Comparison of ENCODE assay signal across 22 cellular contexts in the genomic region with DNA sequence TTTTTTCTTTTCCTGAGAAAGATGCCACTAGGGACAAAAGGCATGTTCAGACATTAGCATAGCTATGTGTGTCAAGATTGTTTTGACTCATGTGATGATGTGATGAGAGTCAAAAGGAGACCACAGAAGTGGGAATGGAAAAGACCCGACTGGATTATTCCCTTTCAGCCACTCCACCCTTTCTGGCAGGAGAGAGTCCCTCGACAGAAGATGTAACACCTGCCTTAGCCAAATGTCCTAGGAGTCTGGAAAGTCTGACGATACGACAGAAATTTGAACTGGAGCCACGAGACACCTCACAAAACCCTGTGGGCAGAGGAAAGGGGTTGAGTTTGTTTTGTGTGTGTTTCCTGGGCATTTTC.
DNase-seq lines count a peak whose midpoint lies in the region; ATAC-seq and TF ChIP-seq lines count a peak whose summit lies in the region.
"Had no signal": no experiment of that assay in that cellular context is flagged by ENCODE, and none has a peak within 500 bp of the region (broad histone marks: within the 10 kb centered on the region; RNA-seq: fewer than 3 reads in every experiment).

No MANE protein-coding gene starts in this region.

- TF ChIP-seq EP300 in transverse colon (IDR thresholded peaks at IDR 0.05; ENCODE audit: low read depth): no peak

- no peaks in the 10 kb centered on the region for H3K36me3 ChIP-seq in heart left ventricle
- H3K36me3 ChIP-seq in neuronal stem cell (replicated peaks in 1 of 2; ENCODE audit: control insufficient read depth in 2 of 2, insufficient read depth in 2 of 2, low read length in 2 of 2): no peaks in the 10 kb centered on the region
- no peaks in the 10 kb centered on the region for H3K36me3 ChIP-seq in transverse colon
- H3K36me3 ChIP-seq: MG63 had no signal

- H3K27me3 ChIP-seq in heart left ventricle (no peaks in the 10 kb centered on the region), neuronal stem cell (ENCODE audit: control insufficient read depth in 3 of 3, insufficient read depth in 3 of 3, low read depth in 1 of 3, low read length in 3 of 3) (no peaks in the 10 kb centered on the region), transverse colon (no peaks in the 10 kb centered on the region)
- H3K27me3 ChIP-seq: dorsolateral prefrontal cortex, MG63, testis had no signal

- peak overlapping the region; percentile 1 for H2AFZ ChIP-seq in neuronal stem cell (ENCODE audit: low read length)

- WGBS in heart left ventricle, 4 donors: 44 to 61% (median 56%) methylated on average over 5 of the region's 5 CpGs
- no CpG with 5 or more reads among the region's 5 CpGs for WGBS in neuronal stem cell (ENCODE audit: extremely low coverage in 2 of 2, insufficient read length in 2 of 2, insufficient replicate concordance in 1 of 2), 2 donors
- 58 to 65% methylated on average over 5 of the region's 5 CpGs for WGBS in transverse colon (ENCODE audit: low coverage in 1 of 2), 2 donors

- TF ChIP-seq CTCF in heart left ventricle (IDR thresholded peaks at IDR 0.05): no peak
- TF ChIP-seq CTCF in transverse colon (IDR thresholded peaks at IDR 0.05): no peak

- no peak overlapping the region for H3K4me3 ChIP-seq in heart left ventricle
- no peak overlapping the region for H3K4me3 ChIP-seq in neuronal stem cell (ENCODE audit: low read length in 2 of 2)
- no peak overlapping the region for H3K4me3 ChIP-seq in transverse colon
- H3K4me3 ChIP-seq: dorsolateral prefrontal cortex, MG63, testis had no signal

- TF ChIP-seq POLR2A in heart left ventricle (IDR thresholded peaks at IDR 0.05) (no peak), transverse colon (IDR thresholded peaks at IDR 0.05) (no peak)

- H2BK120ac ChIP-seq in neuronal stem cell (ENCODE audit: low read depth, low read length): no peak overlapping the region

- H2BK5ac ChIP-seq in neuronal stem cell (ENCODE audit: low read length): no peak overlapping the region

- no peak overlapping the region for H3K14ac ChIP-seq in neuronal stem cell (ENCODE audit: low read length)

- H3K79me1 ChIP-seq in neuronal stem cell (ENCODE audit: low read depth, low read length): no peaks in the 10 kb centered on the region

- H3K18ac ChIP-seq in neuronal stem cell (ENCODE audit: low read length): no peak overlapping the region

- peaks cover 0 to 15% (median 0%) of the 10 kb centered on the region in 12 donors for H3K4me1 ChIP-seq in heart left ventricle
- H3K4me1 ChIP-seq in neuronal stem cell (ENCODE audit: control insufficient read depth in 2 of 2, insufficient read depth in 1 of 2, low read depth in 1 of 2, low read length in 2 of 2): peaks cover 4 to 25% of the 10 kb centered on the region in 2 donors
- H3K4me1 ChIP-seq in transverse colon: peaks cover 0 to 13% (median 0%) of the 10 kb centered on the region in 4 donors
- H3K4me1 ChIP-seq: testis had no signal

- no peak overlapping the region for H2BK12ac ChIP-seq in neuronal stem cell (ENCODE audit: low read length)

- H3K23ac ChIP-seq in neuronal stem cell (ENCODE audit: low read depth, low read length, poor library complexity): no peak overlapping the region

- peak; percentile 65 to 89 (median 79) for ATAC-seq in heart left ventricle
- ATAC-seq: activated CD8-positive, alpha-beta T cell treated with anti-CD3 and anti-CD28 coated beads for 36 hours; natural killer cell had no signal

- H4K91ac ChIP-seq in neuronal stem cell (ENCODE audit: low read depth, low read length, poor library complexity): no peak overlapping the region

- H3K4me2 ChIP-seq in neuronal stem cell (ENCODE audit: insufficient read depth, low read length, poor library complexity, severe bottlenecking): no peak overlapping the region
- H3K4me2 ChIP-seq: SK-N-SH had no signal

- peak; percentile 46 for DNase-seq in astrocyte of the hippocampus (ENCODE audit: low read depth, low spot score)
- DNase-seq in heart left ventricle: peak in 1 of 5 donors; percentile 29
- no peak for DNase-seq in neuronal stem cell (ENCODE audit: low spot score)
- no peak for DNase-seq in transverse colon
- DNase-seq in kidney tubule cell (ENCODE audit: low spot score): no peak
- DNase-seq in cerebellar nuclear complex (lab: John Stamatoyannopoulos, UW): no peak
- DNase-seq in NCI-H1694 treated with DMSO at 0.1 percent for 48 hours (lab: John Stamatoyannopoulos, UW): no peak
- no peak for DNase-seq in AG20443 (ENCODE audit: low spot score)
- DNase-seq: activated B cell treated with CpG ODN at 0.5 μM for 24 hours; activated CD8-positive, alpha-beta T cell treated with anti-CD3 and anti-CD28 coated beads for 36 hours; activated T-cell treated with anti-CD3 and anti-CD28 coated beads, Interleukin-2, amount 50 U/mL, for 1 hour; AML-193; dorsolateral prefrontal cortex; glutamatergic neuron; MG63; natural killer cell; NCI-H1436 treated with DMSO at 0.1 percent for 48 hours; NCI-H2171 treated with DMSO at 0.1 percent for 48 hours; OCI-M1; SK-N-SH; stimulated activated CD4-positive, alpha-beta T cell treated with anti-CD3 and anti-CD28 coated beads, Interleukin-12 subunit alpha, Interleukin-12 subunit beta, amount 100 ng/mL, for 4 hours; testis had no signal

- H3K4ac ChIP-seq in neuronal stem cell (ENCODE audit: low read length): no peak overlapping the region

- no peak overlapping the region for H2BK15ac ChIP-seq in neuronal stem cell (ENCODE audit: low read length)

- intact Hi-C loops in heart left ventricle (cut with DNase I) (loop anchor here in 2 of 10 donors (10.0 kb wide), 2 partner anchors 65 to 245 kb away; partner anchors contain the start of gene GLI3 (in 1 of the 2)), transverse colon (cut with DNase I; ENCODE audit: low total_unique reads) (no loop called here)

- H3K9ac ChIP-seq in neuronal stem cell (ENCODE audit: low read depth, low read length, poor library complexity): no peak overlapping the region
- H3K9ac ChIP-seq: SK-N-SH had no signal

- H3K9me3 ChIP-seq in heart left ventricle (no peaks in the 10 kb centered on the region), neuronal stem cell (replicated peaks in 1 of 2; ENCODE audit: control insufficient read depth in 2 of 2, insufficient read depth in 1 of 2, low read depth in 1 of 2, low read length in 2 of 2) (peaks cover 4 to 7% of the 10 kb centered on the region in 2 donors), transverse colon (no peaks in the 10 kb centered on the region)
- H3K9me3 ChIP-seq: MG63, SK-N-SH, testis had no signal

- H2AK5ac ChIP-seq in neuronal stem cell (ENCODE audit: low read depth, low read length): no peak overlapping the region

- H3K27ac ChIP-seq in heart left ventricle (peak overlapping the region in 7 of 12 donors; percentile 18 to 69 (median 49)), neuronal stem cell (replicated peaks; ENCODE audit: low read length) (no peak overlapping the region), transverse colon (peak overlapping the region; percentile 55 to 70 (median 68))
- H3K27ac ChIP-seq: dorsolateral prefrontal cortex, testis had no signal

- in situ Hi-C loops in transverse colon (cut with MboI; ENCODE audit: low pct_ligation_motif_present in 1 of 4, low pct_unique_long_range_greater_than_20kb in 1 of 4, low sequenced_read_pairs in 3 of 4): no loop called here

- no peak overlapping the region for H4K8ac ChIP-seq in neuronal stem cell (ENCODE audit: low read depth, low read length)
